Comparison of ENCODE assay signal across 17 cellular contexts in the genomic region with DNA sequence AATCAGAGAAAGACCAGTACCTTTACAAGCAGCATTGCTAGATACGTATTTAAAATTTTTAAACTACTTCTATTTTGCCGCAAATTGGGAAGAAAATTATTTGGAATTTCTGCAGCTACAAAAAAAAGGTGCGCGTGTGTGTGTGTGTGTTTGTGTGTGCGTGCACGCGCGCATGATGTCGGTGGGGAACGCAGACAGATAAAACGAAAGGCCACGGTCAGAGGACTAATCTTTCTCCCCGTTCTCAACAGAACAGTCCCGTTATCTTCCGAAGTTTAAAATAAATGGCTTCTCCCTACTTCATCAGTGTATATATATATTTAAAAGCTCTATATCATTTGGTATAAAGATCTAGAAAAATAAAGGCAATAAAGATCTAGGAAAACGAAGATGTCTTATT. TPM values are rescaled to one million over a fixed set of nuclear protein-coding genes. Genes with fewer than 3 reads are reported as not detected.
DNase-seq lines count a peak whose midpoint lies in the region; ATAC-seq, FAIRE-seq and TF ChIP-seq lines count a peak whose summit lies in the region.
"Had no signal": no experiment of that assay in that cellular context is flagged by ENCODE, and none has a peak within 500 bp of the region (broad histone marks: within the 10 kb centered on the region; RNA-seq: fewer than 3 reads in every experiment).

No MANE protein-coding gene starts in this region.

- H3K79me2 ChIP-seq in ACC112 (ENCODE audit: control insufficient read depth, insufficient read depth, low read length, unreplicated experiment) (peaks cover 3% of the 10 kb centered on the region), astrocyte (ENCODE audit: insufficient read depth, low read length) (no peaks in the 10 kb centered on the region), mesendoderm (ENCODE audit: control insufficient read depth, insufficient read depth, low read length) (no peaks in the 10 kb centered on the region)

- H2BK15ac ChIP-seq in mesendoderm (replicated peaks; ENCODE audit: low read depth), result no peak overlapping the region

- H3K9me3 Mint-ChIP-seq in CD8-positive, alpha-beta memory T cell, result peaks cover 0 to 3% (median 0%) of the 10 kb centered on the region in 5 donors
- H3K9me3 Mint-ChIP-seq in astrocyte (ENCODE audit: unreplicated experiment), result no peaks in the 10 kb centered on the region
- H3K9me3 Mint-ChIP-seq in naive B cell, result no peaks in the 10 kb centered on the region
- H3K9me3 Mint-ChIP-seq: activated CD4-positive, alpha-beta memory T cell treated with anti-CD3 and anti-CD28 coated beads for 36 hours; T-helper 1 cell treated with Interleukin-12 subunit alpha and Interleukin-12 subunit beta and Interleukin-4 antibody, amounts not matched to agents 30 μg/mL and 1 μg/mL, for 36 hours had no signal

- H3K36me3 ChIP-seq in ACC112 (ENCODE audit: insufficient read depth, low read length) (no peaks in the 10 kb centered on the region), astrocyte (ENCODE audit: insufficient read depth, low read length) (no peaks in the 10 kb centered on the region), mesendoderm (ENCODE audit: control insufficient read depth, insufficient read depth, low read length) (no peaks in the 10 kb centered on the region), upper lobe of left lung (no peaks in the 10 kb centered on the region)
- H3K36me3 ChIP-seq in CD8-positive, alpha-beta memory T cell (ENCODE audit: insufficient read depth, low read length), result no peaks in the 10 kb centered on the region

- H3K27ac ChIP-seq in ACC112 (ENCODE audit: low read depth, low read length) (no peak overlapping the region), astrocyte (ENCODE audit: low read depth, low read length) (no peak overlapping the region), mesendoderm (ENCODE audit: low read depth, low read length) (no peak overlapping the region), upper lobe of left lung (no peak overlapping the region)
- H3K27ac ChIP-seq in CD8-positive, alpha-beta memory T cell (ENCODE audit: low read depth, low read length), result no peak overlapping the region
- H3K27ac ChIP-seq: C4-2B had no signal

- H3K4me3 ChIP-seq in ACC112 (ENCODE audit: low read depth, low read length) (0 out of 2 replicates have a peak overlapping the region, but pooled peaks have one; percentile 77), astrocyte (ENCODE audit: insufficient read depth, low read depth, low read length) (peak overlapping the region; percentile 66), mesendoderm (ENCODE audit: low read length) (no peak overlapping the region), upper lobe of left lung (no peak overlapping the region)
- no peak overlapping the region for H3K4me3 ChIP-seq in CD8-positive, alpha-beta memory T cell (ENCODE audit: low read length)

- DNase-seq in CD8-positive, alpha-beta memory T cell, result no peak
- DNase-seq in astrocyte (ENCODE audit: low read depth), result no peak
- DNase-seq in naive B cell, result no peak
- DNase-seq in mesendoderm, result no peak
- no peak for DNase-seq in SHP77 treated with DMSO at 0.1 percent for 48 hours (lab: John Stamatoyannopoulos, UW)
- no peak for DNase-seq in HCEC 1CT
- DNase-seq in upper lobe of left lung, result no peak
- DNase-seq: activated CD4-positive, alpha-beta memory T cell treated with anti-CD3 and anti-CD28 coated beads for 36 hours; Kasumi-1; NCI-H187; stimulated activated CD4-positive, alpha-beta T cell treated with anti-CD3 and anti-CD28 coated beads, Interleukin-1b, Interleukin-23, amount 100 ng/mL, for 48 hours; stimulated activated CD8-positive, alpha-beta memory T cell treated with anti-CD3 and anti-CD28 coated beads, Interleukin-4, amount 100 ng/mL, for 48 hours had no signal

- H3K27ac Mint-ChIP-seq in CD8-positive, alpha-beta memory T cell, result peak overlapping the region in 1 of 8 donors; percentile 24
- no peak overlapping the region for H3K27ac Mint-ChIP-seq in astrocyte (ENCODE audit: unreplicated experiment)
- no peak overlapping the region for H3K27ac Mint-ChIP-seq in naive B cell
- H3K27ac Mint-ChIP-seq: activated CD4-positive, alpha-beta memory T cell treated with anti-CD3 and anti-CD28 coated beads for 36 hours; T-helper 1 cell treated with Interleukin-12 subunit alpha and Interleukin-12 subunit beta and Interleukin-4 antibody, amounts not matched to agents 30 μg/mL and 1 μg/mL, for 36 hours had no signal

- no peak overlapping the region for H3K56ac ChIP-seq in mesendoderm (ENCODE audit: low read length)

- H4K20me1 ChIP-seq in astrocyte (ENCODE audit: insufficient read depth, low read length), result no peaks in the 10 kb centered on the region

- WGBS in mesendoderm (ENCODE audit: extremely low coverage, insufficient coverage, low lambda C conversion rate), result no CpG with 5 or more reads among the region's 16 CpGs
- 63 to 79% methylated on average over 16 of the region's 16 CpGs for WGBS in upper lobe of left lung, 2 donors

- no peak overlapping the region for H3K23ac ChIP-seq in mesendoderm (ENCODE audit: low read length)

- no peak for TF ChIP-seq EP300 in upper lobe of left lung (IDR thresholded peaks at IDR 0.05)

- no peaks in the 10 kb centered on the region for H3K36me3 Mint-ChIP-seq in CD8-positive, alpha-beta memory T cell
- H3K36me3 Mint-ChIP-seq in astrocyte (ENCODE audit: low read depth, unreplicated experiment), result no peaks in the 10 kb centered on the region
- peaks cover 0 to 4% of the 10 kb centered on the region in 2 donors for H3K36me3 Mint-ChIP-seq in naive B cell
- H3K36me3 Mint-ChIP-seq: activated CD4-positive, alpha-beta memory T cell treated with anti-CD3 and anti-CD28 coated beads for 36 hours had no signal

- TF ChIP-seq POLR2A in upper lobe of left lung (IDR thresholded peaks at IDR 0.05), result no peak

- CTCF ChIA-PET in CD8-positive, alpha-beta memory T cell (lab: Charles Lee), result interaction anchor here (1.0 kb wide), 1 partner anchor 17 kb away, joined by 6 read pairs; no protein-coding TSS in a partner anchor

- no peak overlapping the region for H4K5ac ChIP-seq in mesendoderm (ENCODE audit: low read length)

- H3K9me3 ChIP-seq in CD8-positive, alpha-beta memory T cell (ENCODE audit: low read length), result no peaks in the 10 kb centered on the region
- H3K9me3 ChIP-seq in astrocyte (ENCODE audit: insufficient read depth, low read depth, low read length) (no peaks in the 10 kb centered on the region), upper lobe of left lung (no peaks in the 10 kb centered on the region)

- H4K8ac ChIP-seq in mesendoderm (ENCODE audit: low read depth, low read length), result no peak overlapping the region

- no peak overlapping the region for H3K18ac ChIP-seq in mesendoderm (ENCODE audit: low read length)

- peak overlapping the region; percentile 24 to 82 (median 75) for H3K4me3 Mint-ChIP-seq in CD8-positive, alpha-beta memory T cell
- no peak overlapping the region for H3K4me3 Mint-ChIP-seq in astrocyte (ENCODE audit: unreplicated experiment)
- peak overlapping the region; percentile 81 to 90 (median 87) for H3K4me3 Mint-ChIP-seq in naive B cell

- POLR2A ChIA-PET in CD8-positive, alpha-beta memory T cell (lab: Charles Lee), result no interaction called here

- H2AFZ ChIP-seq in ACC112 (ENCODE audit: low read length, unreplicated experiment) (no peak overlapping the region), astrocyte (ENCODE audit: low read depth, low read length) (no peak overlapping the region)

- no peaks in the 10 kb centered on the region for H3K79me1 ChIP-seq in mesendoderm (ENCODE audit: low read length)

- FAIRE-seq in astrocyte (lab: Jason Lieb, UNC), result no peak
- FAIRE-seq: GM19239, keratinocyte had no signal

- H2AK5ac ChIP-seq in mesendoderm (ENCODE audit: low read length), result no peak overlapping the region

- no peak overlapping the region for H2BK120ac ChIP-seq in mesendoderm (ENCODE audit: low read depth, low read length)

- H3K27me3 Mint-ChIP-seq in CD8-positive, alpha-beta memory T cell, result peaks cover 49 to 51% of the 10 kb centered on the region in 2 donors
- peaks cover 39% of the 10 kb centered on the region for H3K27me3 Mint-ChIP-seq in astrocyte (ENCODE audit: low read depth, unreplicated experiment)
- H3K27me3 Mint-ChIP-seq in naive B cell, result peaks cover 32 to 46% (median 40%) of the 10 kb centered on the region in 3 donors

- TF ChIP-seq CTCF in astrocyte (IDR thresholded peaks at IDR 0.05; ENCODE audit: insufficient read depth, low read depth, low read length), result no peak
- no peak for TF ChIP-seq CTCF in upper lobe of left lung (IDR thresholded peaks at IDR 0.05)

- H3K4me1 ChIP-seq in ACC112 (ENCODE audit: control insufficient read depth, insufficient read depth, low read length, unreplicated experiment), result peaks cover 19% of the 10 kb centered on the region
- H3K4me1 ChIP-seq in CD8-positive, alpha-beta memory T cell (ENCODE audit: insufficient read depth, low read length), result peaks cover 17% of the 10 kb centered on the region
- peaks cover 20% of the 10 kb centered on the region for H3K4me1 ChIP-seq in astrocyte (ENCODE audit: insufficient read depth, low read length)
- no peaks in the 10 kb centered on the region for H3K4me1 ChIP-seq in mesendoderm (ENCODE audit: control insufficient read depth, low read depth, low read length)
- peaks cover 7 to 18% (median 13%) of the 10 kb centered on the region in 4 donors for H3K4me1 ChIP-seq in upper lobe of left lung

- ATAC-seq in naive B cell (ENCODE audit: low read depth in 2 of 2) (no peak), upper lobe of left lung (ENCODE audit: low FRiP score in 2 of 2) (no peak)

- no peak overlapping the region for H3K4ac ChIP-seq in mesendoderm (ENCODE audit: low read depth, low read length)

- peaks cover 16 to 22% (median 17%) of the 10 kb centered on the region in 3 donors for H3K4me1 Mint-ChIP-seq in CD8-positive, alpha-beta memory T cell
- no peaks in the 10 kb centered on the region for H3K4me1 Mint-ChIP-seq in astrocyte (ENCODE audit: low read depth, unreplicated experiment)
- H3K4me1 Mint-ChIP-seq in naive B cell, result peaks cover 13 to 19% (median 16%) of the 10 kb centered on the region in 3 donors

- peak overlapping the region; percentile 92 for H3K4me2 ChIP-seq in astrocyte (ENCODE audit: low read length)
- H3K4me2 ChIP-seq in mesendoderm (ENCODE audit: low read length), result no peak overlapping the region

- H3K27me3 ChIP-seq in ACC112 (ENCODE audit: insufficient read depth, low read length) (no peaks in the 10 kb centered on the region), astrocyte (ENCODE audit: insufficient read depth, low read length) (no peaks in the 10 kb centered on the region), mesendoderm (ENCODE audit: insufficient read depth, low read length, poor library complexity) (peaks cover 11% of the 10 kb centered on the region), upper lobe of left lung (peaks cover 0 to 22% (median 6%) of the 10 kb centered on the region in 4 donors)
- peaks cover 12% of the 10 kb centered on the region for H3K27me3 ChIP-seq in CD8-positive, alpha-beta memory T cell (ENCODE audit: insufficient read depth, low read length, poor library complexity, severe bottlenecking)

- H3K9ac ChIP-seq in astrocyte (ENCODE audit: low read length) (no peak overlapping the region), mesendoderm (ENCODE audit: low read length) (no peak overlapping the region)

- no peak overlapping the region for H2BK5ac ChIP-seq in mesendoderm (ENCODE audit: low read length)

RNA-seq across cellular contexts. Expression of a gene that starts 1.6 kb away (rescaled TPM):
- total RNA-seq in CD8-positive, alpha-beta memory T cell, result not detected
- polyA plus RNA-seq in CD8-positive, alpha-beta memory T cell, result 0.84 TPM
- total RNA-seq in astrocyte (0.36 and 0.45 TPM in 2 replicates), upper lobe of left lung (under 1 TPM in 2 of 6 donors, not detected in 4; 0.43 to 0.98 TPM)
- polyA plus RNA-seq in naive B cell (ENCODE audit: low read depth in 6 of 6), result 1 to 10 TPM in 1 of 6 donors, under 1 TPM in 5; 0.24 to 1.0 (median 0.55) TPM
- polyA plus RNA-seq in mesendoderm (2013, experiment 1 of 2), result 0.51 TPM
- 0.59 TPM for polyA plus RNA-seq in mesendoderm (2013, experiment 2 of 2)

RNA-seq across cellular contexts. Expression of a gene that starts 22.9 kb away (rescaled TPM):
- total RNA-seq in CD8-positive, alpha-beta memory T cell, result 100 to 1,000 TPM; 116 to 122 TPM
- polyA plus RNA-seq in CD8-positive, alpha-beta memory T cell, result 47.0 TPM
- total RNA-seq in astrocyte (59.3 and 64.5 TPM in 2 replicates), upper lobe of left lung (10 to 100 TPM; 11.0 to 37.7 (median 31.3) TPM)
- polyA plus RNA-seq in naive B cell (ENCODE audit: low read depth in 6 of 6), result 10 to 100 TPM; 22.5 to 57.4 (median 53.4) TPM
- 55.8 TPM for polyA plus RNA-seq in mesendoderm (2013, experiment 1 of 2)
- polyA plus RNA-seq in mesendoderm (2013, experiment 2 of 2), result 53.5 TPM

RNA-seq across cellular contexts. Expression of a gene that starts 23.8 kb away (rescaled TPM):
- total RNA-seq in CD8-positive, alpha-beta memory T cell, result 10 to 100 TPM; 49.6 to 50.2 TPM
- polyA plus RNA-seq in CD8-positive, alpha-beta memory T cell, result 146 TPM
- 49.2 and 52.4 TPM in 2 replicates for total RNA-seq in astrocyte
- polyA plus RNA-seq in naive B cell (ENCODE audit: low read depth in 6 of 6), result 100 to 1,000 TPM in 5 of 6 donors, 10 to 100 TPM in 1; 94.9 to 165 (median 123) TPM
- polyA plus RNA-seq in mesendoderm (2013, experiment 1 of 2), result 194 TPM
- 202 TPM for polyA plus RNA-seq in mesendoderm (2013, experiment 2 of 2)
- 10 to 100 TPM; 17.9 to 49.2 (median 34.6) TPM for total RNA-seq in upper lobe of left lung

Comparison
In these comparisons a context has a peak if more than half of its experiments do, and no peak if none do; other contexts are left out.
1. H3K4me3 ChIP-seq: peak in ACC112 (single experiment) and astrocyte (single experiment); none in CD8-positive, alpha-beta memory T cell (single experiment), mesendoderm (single experiment) and upper lobe of left lung (0 of 4).